In genomic region chr3:15319575-15319974, GRCh38 we compare ENCODE assay signal across 10 cellular contexts. TPM values are rescaled to one million over a fixed set of nuclear protein-coding genes. Genes with fewer than 3 reads are reported as not detected.
DNase-seq lines count a peak whose midpoint lies in the region; ATAC-seq, FAIRE-seq and TF ChIP-seq lines count a peak whose summit lies in the region.
"Had no signal": no experiment of that assay in that cellular context is flagged by ENCODE, and none has a peak within 500 bp of the region (broad histone marks: within the 10 kb centered on the region; RNA-seq: fewer than 3 reads in every experiment).

No MANE protein-coding gene starts in this region.

- H3K4me1 Mint-ChIP-seq in activated naive CD4-positive, alpha-beta T cell treated with anti-CD3 and anti-CD28 coated beads, Interleukin-2, amount 50 U/mL, for 24 hours, result peaks cover 81% of the 10 kb centered on the region
- peaks cover 60% of the 10 kb centered on the region for H3K4me1 Mint-ChIP-seq in activated naive CD4-positive, alpha-beta T cell treated with anti-CD3 and anti-CD28 coated beads for 36 hours (ENCODE audit: low read depth)
- H3K4me1 Mint-ChIP-seq in mesothelial cell of epicardium, result peaks cover 75% of the 10 kb centered on the region

- TF ChIP-seq CTCF in cardiac fibroblast (IDR thresholded peaks at IDR 0.05; ENCODE audit: low read depth, low read length) (no peak), mesothelial cell of epicardium (IDR thresholded peaks at IDR 0.05; ENCODE audit: unreplicated experiment) (no peak), upper lobe of right lung (IDR thresholded peaks at IDR 0.05) (no peak), GM20000 (IDR thresholded peaks at IDR 0.05; ENCODE audit: extremely low read depth, missing control alignments) (no peak)

- CTCF ChIA-PET in activated naive CD4-positive, alpha-beta T cell treated with anti-CD3 and anti-CD28 coated beads for 36 hours (lab: Charles Lee), result interaction anchor here (0.6 to 2.5 kb wide), 8 partner anchors 8 to 52 kb away, joined by 3 to 12 read pairs (median 5); partner anchors contain the start of gene SH3BP5

- H3K4me3 ChIP-seq in cardiac fibroblast (replicated peaks in 1 of 2; ENCODE audit: low read depth in 2 of 2, low read length in 2 of 2) (no peak overlapping the region), upper lobe of right lung (no peak overlapping the region)

- H3K9me3 Mint-ChIP-seq in activated naive CD4-positive, alpha-beta T cell treated with anti-CD3 and anti-CD28 coated beads, Interleukin-2, amount 50 U/mL, for 24 hours, result no peaks in the 10 kb centered on the region
- H3K9me3 Mint-ChIP-seq in activated naive CD4-positive, alpha-beta T cell treated with anti-CD3 and anti-CD28 coated beads for 36 hours, result no peaks in the 10 kb centered on the region
- no peaks in the 10 kb centered on the region for H3K9me3 Mint-ChIP-seq in mesothelial cell of epicardium

- peaks cover 72% of the 10 kb centered on the region for H3K4me1 ChIP-seq in upper lobe of right lung

- H3K27ac Mint-ChIP-seq in activated naive CD4-positive, alpha-beta T cell treated with anti-CD3 and anti-CD28 coated beads, Interleukin-2, amount 50 U/mL, for 24 hours, result peak overlapping the region; percentile 74
- no peak overlapping the region for H3K27ac Mint-ChIP-seq in activated naive CD4-positive, alpha-beta T cell treated with anti-CD3 and anti-CD28 coated beads for 36 hours
- H3K27ac Mint-ChIP-seq in mesothelial cell of epicardium, result peak overlapping the region; percentile 94

- intact Hi-C loops in activated naive CD4-positive, alpha-beta T cell treated with anti-CD3 and anti-CD28 coated beads for 36 hours (cut with micrococcal nuclease), result loop anchor here (10.0 kb wide), 2 partner anchors 1055 to 1205 kb away; no protein-coding TSS in a partner anchor
- intact Hi-C loops in upper lobe of right lung (cut with DNase I), result no loop called here

- DNase-seq in activated naive CD4-positive, alpha-beta T cell treated with anti-CD3 and anti-CD28 coated beads for 36 hours, result no peak
- DNase-seq in cardiac fibroblast (ENCODE audit: low read depth in 2 of 2) (peak; percentile 77 to 80), mesothelial cell of epicardium (ENCODE audit: low spot score in 2 of 2, unreplicated experiment in 2 of 2) (no peak), upper lobe of right lung (no peak), GM20000 (ENCODE audit: low spot score) (no peak), urothelium cell line (ENCODE audit: low spot score) (no peak)
- DNase-seq: activated CD4-positive, alpha-beta T cell treated with anti-CD3 and anti-CD28 coated beads for 1 hour; NCI-H82 had no signal

- H3K9me3 ChIP-seq in upper lobe of right lung, result no peaks in the 10 kb centered on the region

- peak overlapping the region; percentile 61 for H3K4me3 Mint-ChIP-seq in activated naive CD4-positive, alpha-beta T cell treated with anti-CD3 and anti-CD28 coated beads, Interleukin-2, amount 50 U/mL, for 24 hours
- no peak overlapping the region for H3K4me3 Mint-ChIP-seq in activated naive CD4-positive, alpha-beta T cell treated with anti-CD3 and anti-CD28 coated beads for 36 hours
- peak overlapping the region; percentile 5 for H3K4me3 Mint-ChIP-seq in mesothelial cell of epicardium

- no peaks in the 10 kb centered on the region for H3K27me3 Mint-ChIP-seq in activated naive CD4-positive, alpha-beta T cell treated with anti-CD3 and anti-CD28 coated beads, Interleukin-2, amount 50 U/mL, for 24 hours
- H3K27me3 Mint-ChIP-seq in activated naive CD4-positive, alpha-beta T cell treated with anti-CD3 and anti-CD28 coated beads for 36 hours (ENCODE audit: low read depth), result no peaks in the 10 kb centered on the region
- no peaks in the 10 kb centered on the region for H3K27me3 Mint-ChIP-seq in mesothelial cell of epicardium (ENCODE audit: low read depth)

- peak; percentile 82 for ATAC-seq in upper lobe of right lung
- ATAC-seq in HG03571 (IDR thresholded peaks at IDR 0.05; ENCODE audit: unreplicated experiment), result no peak

- FAIRE-seq in urothelium cell line (lab: Jason Lieb, UNC), result no peak

- peaks cover 3% of the 10 kb centered on the region for H3K36me3 Mint-ChIP-seq in activated naive CD4-positive, alpha-beta T cell treated with anti-CD3 and anti-CD28 coated beads, Interleukin-2, amount 50 U/mL, for 24 hours
- H3K36me3 Mint-ChIP-seq in activated naive CD4-positive, alpha-beta T cell treated with anti-CD3 and anti-CD28 coated beads for 36 hours (ENCODE audit: low read depth), result no peaks in the 10 kb centered on the region
- H3K36me3 Mint-ChIP-seq in mesothelial cell of epicardium, result peaks cover 4% of the 10 kb centered on the region

- no peaks in the 10 kb centered on the region for H3K36me3 ChIP-seq in upper lobe of right lung

- peak overlapping the region; percentile 53 for H3K27ac ChIP-seq in upper lobe of right lung

- no peaks in the 10 kb centered on the region for H3K27me3 ChIP-seq in upper lobe of right lung

RNA-seq across cellular contexts. Expression of gene SH3BP5, which starts 12.8 kb away (rescaled TPM):
- total RNA-seq in activated naive CD4-positive, alpha-beta T cell treated with anti-CD3 and anti-CD28 coated beads for 36 hours, result 1 to 10 TPM; 7.9 to 9.0 TPM
- total RNA-seq in mesothelial cell of epicardium (78.7 to 88.6 TPM (median 80.5 TPM) in 3 replicates), upper lobe of right lung (110 TPM)

Comparison
In these comparisons a context has a peak if more than half of its experiments do, and no peak if none do; other contexts are left out.
1. DNase-seq: peak in cardiac fibroblast (2 of 2); none in activated naive CD4-positive, alpha-beta T cell treated with anti-CD3 and anti-CD28 coated beads for 36 hours (single experiment), mesothelial cell of epicardium (0 of 2), upper lobe of right lung (single experiment), GM20000 (single experiment) and urothelium cell line (single experiment).